In genomic region chr16:70427786-70428177, GRCh38 we compare ENCODE assay signal across 8 cellular contexts. TPM values are rescaled to one million over a fixed set of nuclear protein-coding genes. Genes with fewer than 3 reads are reported as not detected.
DNase-seq lines count a peak whose midpoint lies in the region; ATAC-seq and TF ChIP-seq lines count a peak whose summit lies in the region.

No MANE protein-coding gene starts in this region.

- H3K9me3 ChIP-seq in heart left ventricle: no peaks in the 10 kb centered on the region
- no peaks in the 10 kb centered on the region for H3K9me3 ChIP-seq in muscle layer of duodenum (ENCODE audit: control insufficient read depth in 1 of 2, low read length in 2 of 2)
- H3K9me3 ChIP-seq in uterus: no peaks in the 10 kb centered on the region

- peak overlapping the region in 3 of 12 donors; percentile 10 to 19 (median 11) for H3K4me3 ChIP-seq in heart left ventricle
- no peak overlapping the region for H3K4me3 ChIP-seq in brain microvascular endothelial cell (ENCODE audit: low read depth, low read length)
- peak overlapping the region; percentile 2 to 19 for H3K4me3 ChIP-seq in muscle layer of duodenum (ENCODE audit: low read depth in 1 of 2, low read length in 2 of 2)
- no peak overlapping the region for H3K4me3 ChIP-seq in uterus
- H3K4me3 ChIP-seq in lower leg skin (ENCODE audit: low read depth, poor library complexity, severe bottlenecking): no peak overlapping the region

- in situ Hi-C loops in brain microvascular endothelial cell (cut with HindIII; ENCODE audit: low pct_ligation_motif_present, low sequenced_read_pairs): no loop called here

- H3K27me3 ChIP-seq in heart left ventricle: no peaks in the 10 kb centered on the region
- no peaks in the 10 kb centered on the region for H3K27me3 ChIP-seq in brain microvascular endothelial cell (replicated peaks)
- H3K27me3 ChIP-seq in muscle layer of duodenum (ENCODE audit: low read depth, low read length): no peaks in the 10 kb centered on the region
- no peaks in the 10 kb centered on the region for H3K27me3 ChIP-seq in uterus

- ATAC-seq in heart left ventricle (no peak), left ventricle myocardium superior (no peak)

- peak overlapping the region; percentile 53 to 94 (median 87) for H3K27ac ChIP-seq in heart left ventricle
- H3K27ac ChIP-seq in brain microvascular endothelial cell: peak overlapping the region; percentile 89
- peak overlapping the region; percentile 85 for H3K27ac ChIP-seq in muscle layer of duodenum (ENCODE audit: low read length)
- peak overlapping the region; percentile 82 for H3K27ac ChIP-seq in uterus

- intact Hi-C loops in heart left ventricle (cut with DNase I) (loop anchor here in 1 of 10 donors (1.0 kb wide), 1 partner anchor 12 kb away; the partner anchor contains the start of gene ST3GAL2), left ventricle myocardium superior (cut with micrococcal nuclease) (no loop called here), uterus (cut with DNase I; ENCODE audit: low total_unique reads) (no loop called here), head of caudate nucleus (cut with DNase I) (no loop called here), lower leg skin (cut with DNase I; ENCODE audit: low total_unique reads) (no loop called here)

- H3K36me3 ChIP-seq in heart left ventricle (peaks cover 0 to 9% (median 3%) of the 10 kb centered on the region in 9 donors), brain microvascular endothelial cell (replicated peaks) (peaks cover 6% of the 10 kb centered on the region), muscle layer of duodenum (ENCODE audit: control insufficient read depth in 1 of 2, insufficient read depth in 2 of 2, low read length in 2 of 2) (peaks cover 3 to 4% of the 10 kb centered on the region in 2 donors), uterus (no peaks in the 10 kb centered on the region)

- WGBS in heart left ventricle, 4 donors: 23 to 31% (median 28%) methylated on average over 4 of the region's 4 CpGs
- WGBS in lower leg skin, 2 donors: 57 to 61% methylated on average over 4 of the region's 4 CpGs

- no peak for TF ChIP-seq POLR2A in heart left ventricle (IDR thresholded peaks at IDR 0.05)
- no peak for TF ChIP-seq POLR2A in uterus (IDR thresholded peaks at IDR 0.05)
- no peak for TF ChIP-seq POLR2A in lower leg skin (IDR thresholded peaks at IDR 0.05)

- H3K4me1 ChIP-seq in heart left ventricle (peaks cover 30 to 77% (median 56%) of the 10 kb centered on the region in 12 donors), muscle layer of duodenum (ENCODE audit: control insufficient read depth in 1 of 2, insufficient read depth in 2 of 2, low read length in 2 of 2) (peaks cover 34 to 48% of the 10 kb centered on the region in 2 donors), uterus (peaks cover 12 to 35% of the 10 kb centered on the region in 2 donors)

- TF ChIP-seq CTCF in heart left ventricle (IDR thresholded peaks at IDR 0.05) (no peak), brain microvascular endothelial cell (IDR thresholded peaks at IDR 0.05; ENCODE audit: low read depth, low read length, missing control alignments) (no peak), uterus (IDR thresholded peaks at IDR 0.05) (no peak), lower leg skin (IDR thresholded peaks at IDR 0.05) (no peak)

- DNase-seq in heart left ventricle: no peak
- DNase-seq in left ventricle myocardium superior: no peak
- DNase-seq in brain microvascular endothelial cell: no peak
- DNase-seq in uterus: no peak
- no peak for DNase-seq in head of caudate nucleus
- no peak for DNase-seq in SKM-1 (lab: John Stamatoyannopoulos, UW; ENCODE audit: unreplicated experiment)
- DNase-seq in lower leg skin (ENCODE audit: low spot score in 2 of 2): no peak

RNA-seq across cellular contexts. Expression of gene ST3GAL2, which starts 11.1 kb away (rescaled TPM):
- total RNA-seq in heart left ventricle (10 to 100 TPM; 16.7 to 44.6 (median 20.1) TPM), left ventricle myocardium superior (19.0 TPM), uterus (10 to 100 TPM in 2 of 4 donors, 1 to 10 TPM in 2; 6.2 to 57.9 (median 27.5) TPM), lower leg skin (10 to 100 TPM in 1 of 4 donors, 1 to 10 TPM in 3; 7.0 to 12.9 (median 9.5) TPM)
- 10 to 100 TPM in 1 of 2 donors, 1 to 10 TPM in 1; 8.4 to 23.7 TPM for polyA plus RNA-seq in heart left ventricle

RNA-seq across cellular contexts. Expression of gene FCSK, which starts 26.6 kb away (rescaled TPM):
- total RNA-seq in heart left ventricle (10 to 100 TPM in 3 of 9 donors, 1 to 10 TPM in 6; 6.5 to 17.3 (median 8.2) TPM), left ventricle myocardium superior (8.2 TPM), uterus (10 to 100 TPM; 12.1 to 65.3 (median 22.9) TPM), lower leg skin (10 to 100 TPM; 17.9 to 31.7 (median 23.4) TPM)
- polyA plus RNA-seq in heart left ventricle: 1 to 10 TPM; 5.9 to 8.4 TPM

Comparison
In these comparisons a context has a peak if more than half of its experiments do, and no peak if none do; other contexts are left out.
1. H3K4me3 ChIP-seq: peak in muscle layer of duodenum (2 of 2); none in brain microvascular endothelial cell (single experiment), uterus (0 of 2) and lower leg skin (single experiment).
2. Peak in every context shown above with its lines, with median percentiles within 50 percentile points of each other: H3K27ac ChIP-seq.